In the genomic region with DNA sequence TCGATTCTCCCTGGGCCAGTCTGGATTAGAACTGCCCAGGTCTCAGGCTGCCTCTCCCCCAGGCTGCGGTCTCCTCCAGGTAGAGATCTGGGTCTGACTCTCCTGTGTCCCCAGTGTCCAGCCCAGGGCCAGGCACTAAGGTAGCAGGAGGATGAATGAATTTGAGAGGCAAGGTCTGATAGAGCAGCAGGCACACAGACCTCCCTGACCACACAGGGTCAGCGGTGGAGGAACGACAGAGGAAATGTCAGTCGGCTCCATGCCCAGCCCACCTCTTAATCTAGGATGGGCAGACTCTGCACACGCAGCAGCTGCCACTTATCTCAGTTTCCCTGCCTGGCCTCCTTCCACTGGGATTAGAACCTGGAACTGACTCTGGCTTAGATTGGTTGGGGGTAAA, we compare ENCODE assay signal across 20 cellular contexts.
"Had no signal": no experiment of that assay in that cellular context is flagged by ENCODE, and none has a peak within 500 bp of the region (broad histone marks: within the 10 kb centered on the region; RNA-seq: fewer than 3 reads in every experiment).

No MANE protein-coding gene starts in this region.

- H3K27me3 ChIP-seq: neural progenitor cell, upper lobe of left lung, uterus had no signal

- H3K4me3 Mint-ChIP-seq: naive thymus-derived CD4-positive, alpha-beta T cell; nephron; neural progenitor cell; stimulated activated naive B cell treated with anti-CD40 and anti-IgM and Interleukin-4, amounts not matched to agents 10 μg/mL and 1 μg/mL and 100 μg/mL, for 72 hours; stimulated activated naive CD8-positive, alpha-beta T cell treated with anti-CD3 and anti-CD28 coated beads, Interleukin-15, Interleukin-2, amounts not matched to agents 100 ng/mL and 50 ng/mL, for 24 hours had no signal

- H3K4me3 ChIP-seq: dorsolateral prefrontal cortex, neural progenitor cell, prostate gland, skin epidermis, spleen, thoracic aorta, tibial nerve, upper lobe of left lung, uterus had no signal

- H3K9me3 Mint-ChIP-seq: nephron; neural progenitor cell; stimulated activated naive B cell treated with anti-CD40 and anti-IgM and Interleukin-4, amounts not matched to agents 10 μg/mL and 1 μg/mL and 100 μg/mL, for 72 hours; stimulated activated naive CD8-positive, alpha-beta T cell treated with anti-CD3 and anti-CD28 coated beads, Interleukin-15, Interleukin-2, amounts not matched to agents 100 ng/mL and 50 ng/mL, for 24 hours had no signal

- H3K36me3 ChIP-seq: neural progenitor cell, prostate gland, spleen, thoracic aorta, tibial nerve, upper lobe of left lung, uterus had no signal

- ATAC-seq: left lobe of liver; naive thymus-derived CD4-positive, alpha-beta T cell; right cardiac atrium; stimulated activated naive B cell treated with anti-CD40 and anti-IgM and Interleukin-4, amounts not matched to agents 10 μg/mL and 1 μg/mL and 100 μg/mL, for 72 hours had no signal

- H3K9ac ChIP-seq: neural progenitor cell, parathyroid adenoma had no signal

- H3K4me1 Mint-ChIP-seq: naive thymus-derived CD4-positive, alpha-beta T cell; stimulated activated naive B cell treated with anti-CD40 and anti-IgM and Interleukin-4, amounts not matched to agents 10 μg/mL and 1 μg/mL and 100 μg/mL, for 72 hours had no signal

- H3K27ac Mint-ChIP-seq: naive thymus-derived CD4-positive, alpha-beta T cell; nephron; stimulated activated naive B cell treated with anti-CD40 and anti-IgM and Interleukin-4, amounts not matched to agents 10 μg/mL and 1 μg/mL and 100 μg/mL, for 72 hours; stimulated activated naive CD8-positive, alpha-beta T cell treated with anti-CD3 and anti-CD28 coated beads, Interleukin-15, Interleukin-2, amounts not matched to agents 100 ng/mL and 50 ng/mL, for 24 hours had no signal

- H3K27ac ChIP-seq: dorsolateral prefrontal cortex, neural progenitor cell, parathyroid adenoma, prostate gland, skin epidermis, spleen, thoracic aorta, tibial nerve, upper lobe of left lung, uterus had no signal

- DNase-seq: effector CD4-positive, alpha-beta T cell; mesenchymal stem cell; midbrain; naive thymus-derived CD4-positive, alpha-beta T cell; right cardiac atrium; stimulated activated CD4-positive, alpha-beta T cell treated with anti-CD3 and anti-CD28 coated beads, Interleukin-2, amount 100 ng/mL, for 48 hours; stimulated activated naive B cell treated with anti-CD40 and anti-IgM and Interleukin-4, amounts not matched to agents 10 μg/mL and 1 μg/mL and 100 μg/mL, for 72 hours; upper lobe of left lung; uterus had no signal

- H3K9me3 ChIP-seq: prostate gland, spleen, thoracic aorta, tibial nerve, upper lobe of left lung, uterus had no signal

- H3K79me2 ChIP-seq: parathyroid adenoma had no signal

- H3K36me3 Mint-ChIP-seq: naive thymus-derived CD4-positive, alpha-beta T cell; neural progenitor cell; stimulated activated naive B cell treated with anti-CD40 and anti-IgM and Interleukin-4, amounts not matched to agents 10 μg/mL and 1 μg/mL and 100 μg/mL, for 72 hours had no signal

- H2AFZ ChIP-seq: neural progenitor cell, parathyroid adenoma had no signal

- H3K4me1 ChIP-seq: parathyroid adenoma, prostate gland, spleen, upper lobe of left lung, uterus had no signal

- H3K4me2 ChIP-seq: neural progenitor cell had no signal
